In genomic region chr9:137880976-137881530, GRCh38 we compare ENCODE assay signal across 26 cellular contexts. TPM values are rescaled to one million over a fixed set of nuclear protein-coding genes. Genes with fewer than 3 reads are reported as not detected.
"Had no signal": no experiment of that assay in that cellular context is flagged by ENCODE, and none has a peak within 500 bp of the region (broad histone marks: within the 10 kb centered on the region; RNA-seq: fewer than 3 reads in every experiment).

No MANE protein-coding gene starts in this region.

- DNase-seq: activated CD4-positive, alpha-beta memory T cell treated with anti-CD3 and anti-CD28 coated beads for 36 hours; activated CD4-positive, alpha-beta T cell treated with anti-CD3 and anti-CD28 coated beads, Interleukin-2, amount 10 ng/mL, durations not matched to agents 7 days and 5 days; activated CD4-positive, CD25-positive, alpha-beta regulatory T cell; activated CD8-positive, alpha-beta memory T cell treated with anti-CD3 and anti-CD28 coated beads for 24 hours; activated effector memory CD4-positive, alpha-beta T cell treated with anti-CD3 and anti-CD28 coated beads, Interleukin-2, amount 50 U/mL, for 16 hours; activated naive CD4-positive, alpha-beta T cell treated with Interleukin-2 at 50 U/mL for 16 hours; activated naive CD8-positive, alpha-beta T cell treated with anti-CD3 and anti-CD28 coated beads, Interleukin-2, amount 50 U/mL, for 24 hours; activated T-cell treated with anti-CD3 and anti-CD28 coated beads, Interleukin-2, amount 50 U/mL, for 4 hours; amniotic stem cell; MG63; MV-4-11; NCI-H1092 treated with DMSO at 0.1 percent for 48 hours; NCI-H1417 treated with DMSO at 0.1 percent for 48 hours; NCI-H1694; NCI-H2029; NCI-H345; NCI-H510A; NCI-H526 treated with DMSO at 0.1 percent for 48 hours; NCI-H82; SHP77; T-cell; T-helper 2 cell; T1000 had no signal

- H3K36me3 ChIP-seq: MG63, Peyer's patch had no signal

- ATAC-seq: activated naive CD4-positive, alpha-beta T cell treated with anti-CD3 and anti-CD28 coated beads, Interleukin-2, amount 50 U/mL, for 72 hours; activated naive CD8-positive, alpha-beta T cell treated with anti-CD3 and anti-CD28 coated beads, Interleukin-2, amount 50 U/mL, for 24 hours; activated T-cell treated with anti-CD3 and anti-CD28 coated beads, Interleukin-2, amount 50 U/mL, for 4 hours; T-cell had no signal

- H3K4me3 ChIP-seq: MG63, Peyer's patch had no signal

- H3K4me3 Mint-ChIP-seq: activated CD4-positive, alpha-beta memory T cell treated with anti-CD3 and anti-CD28 coated beads for 36 hours; activated CD4-positive, alpha-beta T cell treated with anti-CD3 and anti-CD28 coated beads, Interleukin-2, amount 10 ng/mL, durations not matched to agents 7 days and 5 days; activated naive CD8-positive, alpha-beta T cell treated with anti-CD3 and anti-CD28 coated beads, Interleukin-2, amount 50 U/mL, for 24 hours; activated T-cell treated with anti-CD3 and anti-CD28 coated beads, Interleukin-2, amount 50 U/mL, for 4 hours; T-cell had no signal

- H3K27ac ChIP-seq: Peyer's patch, RWPE1 had no signal

- H3K9me3 Mint-ChIP-seq: activated CD4-positive, alpha-beta memory T cell treated with anti-CD3 and anti-CD28 coated beads for 36 hours; activated CD4-positive, alpha-beta T cell treated with anti-CD3 and anti-CD28 coated beads, Interleukin-2, amount 10 ng/mL, durations not matched to agents 7 days and 5 days; activated naive CD4-positive, alpha-beta T cell treated with anti-CD3 and anti-CD28 coated beads, Interleukin-2, amount 50 U/mL, for 72 hours; activated naive CD8-positive, alpha-beta T cell treated with anti-CD3 and anti-CD28 coated beads, Interleukin-2, amount 50 U/mL, for 24 hours; activated T-cell treated with anti-CD3 and anti-CD28 coated beads, Interleukin-2, amount 50 U/mL, for 4 hours; T-cell had no signal

- H3K36me3 Mint-ChIP-seq: T-cell had no signal

- H3K27ac Mint-ChIP-seq: activated CD4-positive, alpha-beta memory T cell treated with anti-CD3 and anti-CD28 coated beads for 36 hours; activated CD4-positive, alpha-beta T cell treated with anti-CD3 and anti-CD28 coated beads, Interleukin-2, amount 10 ng/mL, durations not matched to agents 7 days and 5 days; activated naive CD4-positive, alpha-beta T cell treated with anti-CD3 and anti-CD28 coated beads, Interleukin-2, amount 50 U/mL, for 72 hours; activated naive CD8-positive, alpha-beta T cell treated with anti-CD3 and anti-CD28 coated beads, Interleukin-2, amount 50 U/mL, for 24 hours; T-cell had no signal

- H3K9me3 ChIP-seq: MG63, Peyer's patch had no signal

RNA-seq across cellular contexts. Expression of gene CACNA1B, which starts 3.5 kb away (rescaled TPM):
- total RNA-seq: activated CD4-positive, alpha-beta T cell treated with anti-CD3 and anti-CD28 coated beads, Interleukin-2, amount 10 ng/mL, durations not matched to agents 7 days and 5 days had no signal
